Comparison of ENCODE assay signal across 18 cellular contexts in genomic region chr20:47191074-47191673, GRCh38.
DNase-seq lines count a peak whose midpoint lies in the region; ATAC-seq and TF ChIP-seq lines count a peak whose summit lies in the region.
"Had no signal": no experiment of that assay in that cellular context is flagged by ENCODE, and none has a peak within 500 bp of the region (broad histone marks: within the 10 kb centered on the region; RNA-seq: fewer than 3 reads in every experiment).

No MANE protein-coding gene starts in this region.

- peak; percentile 60 to 66 for ATAC-seq in activated T-cell treated with anti-CD3 and anti-CD28 coated beads, Interleukin-2, amount 50 U/mL, for 4 hours
- ATAC-seq in GM19035 (IDR thresholded peaks at IDR 0.05; ENCODE audit: unreplicated experiment) (no peak), HG03159 (IDR thresholded peaks at IDR 0.05; ENCODE audit: unreplicated experiment) (no peak)
- ATAC-seq: psoas muscle had no signal

- no peak for TF ChIP-seq CTCF in choroid plexus epithelial cell (conservative IDR thresholded peaks at IDR 0.05; ENCODE audit: low read depth, low read length)
- peak; percentile 45 for TF ChIP-seq CTCF in subcutaneous adipose tissue (IDR thresholded peaks at IDR 0.05; ENCODE audit: low read depth)

- no peak for DNase-seq in activated T-cell treated with anti-CD3 and anti-CD28 coated beads, Interleukin-2, amount 50 U/mL, for 4 hours
- DNase-seq in activated T-cell treated with anti-CD3 and anti-CD28 coated beads for 4 hours (no peak), NCI-H226 (peak; percentile 51), choroid plexus epithelial cell (ENCODE audit: low read depth) (peak; percentile 30)
- no peak for DNase-seq in stimulated activated CD8-positive, alpha-beta memory T cell treated with anti-CD3 and anti-CD28 coated beads, Interleukin-4, amount 100 ng/mL, for 48 hours
- DNase-seq: activated CD4-positive, alpha-beta T cell treated with anti-CD3 and anti-CD28 coated beads for 48 hours; anterior cingulate cortex; hippocampal formation; KG1; kidney; NCI-H1092; NCI-H2081; NCI-H524; psoas muscle; spleen had no signal

- H3K4me3 ChIP-seq in choroid plexus epithelial cell (ENCODE audit: low read depth, low read length), result no peak overlapping the region
- H3K4me3 ChIP-seq: psoas muscle, spleen had no signal

- H3K4me3 Mint-ChIP-seq in activated T-cell treated with anti-CD3 and anti-CD28 coated beads, Interleukin-2, amount 50 U/mL, for 4 hours, result no peak overlapping the region

- H3K9me3 Mint-ChIP-seq in activated T-cell treated with anti-CD3 and anti-CD28 coated beads, Interleukin-2, amount 50 U/mL, for 4 hours, result no peaks in the 10 kb centered on the region

- H3K27me3 Mint-ChIP-seq in activated T-cell treated with anti-CD3 and anti-CD28 coated beads, Interleukin-2, amount 50 U/mL, for 4 hours (ENCODE audit: low read depth), result peaks cover 18% of the 10 kb centered on the region

- no peaks in the 10 kb centered on the region for H3K36me3 Mint-ChIP-seq in activated T-cell treated with anti-CD3 and anti-CD28 coated beads, Interleukin-2, amount 50 U/mL, for 4 hours (ENCODE audit: insufficient read depth)

- peaks cover 8% of the 10 kb centered on the region for H3K4me1 Mint-ChIP-seq in activated T-cell treated with anti-CD3 and anti-CD28 coated beads, Interleukin-2, amount 50 U/mL, for 4 hours (ENCODE audit: low read depth)

Comparison
In these comparisons a context has a peak if more than half of its experiments do, and no peak if none do; other contexts are left out.
1. ATAC-seq: peak in activated T-cell treated with anti-CD3 and anti-CD28 coated beads, Interleukin-2, amount 50 U/mL, for 4 hours (2 of 2); none in GM19035 (single experiment) and HG03159 (single experiment).
2. DNase-seq: peak in NCI-H226 (single experiment) and choroid plexus epithelial cell (single experiment); none in activated T-cell treated with anti-CD3 and anti-CD28 coated beads, Interleukin-2, amount 50 U/mL, for 4 hours (single experiment), activated T-cell treated with anti-CD3 and anti-CD28 coated beads for 4 hours (single experiment) and stimulated activated CD8-positive, alpha-beta memory T cell treated with anti-CD3 and anti-CD28 coated beads, Interleukin-4, amount 100 ng/mL, for 48 hours (single experiment).